In genomic region chr11:10409207-10409661, GRCh38 we compare ENCODE assay signal across 24 cellular contexts. TPM values are rescaled to one million over a fixed set of nuclear protein-coding genes. Genes with fewer than 3 reads are reported as not detected.
A peak's percentile ranks its signal among the peaks of the same experiment; 100 is the strongest.
DNase-seq lines count a peak whose midpoint lies in the region; ATAC-seq lines count a peak whose summit lies in the region.
"Had no signal": no experiment of that assay in that cellular context is flagged by ENCODE, and none has a peak within 500 bp of the region (broad histone marks: within the 10 kb centered on the region; RNA-seq: fewer than 3 reads in every experiment).

No MANE protein-coding gene starts in this region.

- H3K79me1 ChIP-seq in neuronal stem cell (ENCODE audit: low read depth, low read length) = no peaks in the 10 kb centered on the region

- H3K27me3 ChIP-seq in neuronal stem cell (ENCODE audit: control insufficient read depth in 3 of 3, insufficient read depth in 3 of 3, low read depth in 1 of 3, low read length in 3 of 3) = no peaks in the 10 kb centered on the region
- H3K27me3 ChIP-seq: breast epithelium, dorsolateral prefrontal cortex, upper lobe of left lung had no signal

- H3K9me3 Mint-ChIP-seq in activated CD4-positive, alpha-beta T cell treated with anti-CD3 and anti-CD28 coated beads, Interleukin-2, amount 10 ng/mL, durations not matched to agents 7 days and 5 days = no peaks in the 10 kb centered on the region
- H3K9me3 Mint-ChIP-seq in activated T-helper 17 cell treated with anti-CD3 and anti-CD28 coated beads, Interleukin-2, amount 50 U/mL, for 72 hours = no peaks in the 10 kb centered on the region
- H3K9me3 Mint-ChIP-seq: activated naive CD8-positive, alpha-beta T cell treated with anti-CD3 and anti-CD28 coated beads, Interleukin-2, amount 50 U/mL, for 24 hours; activated T-cell treated with anti-CD3 and anti-CD28 coated beads, Interleukin-2, amount 50 U/mL, for 4 hours; CD4-positive, alpha-beta T cell; memory B cell; neural crest cell had no signal

- no peak overlapping the region for H2BK5ac ChIP-seq in neuronal stem cell (ENCODE audit: low read length)

- H3K18ac ChIP-seq in neuronal stem cell (ENCODE audit: low read length) = peak overlapping the region; percentile 7

- ATAC-seq in activated T-helper 17 cell treated with anti-CD3 and anti-CD28 coated beads, Interleukin-2, amount 50 U/mL, for 72 hours (replicated peaks) = no peak
- ATAC-seq in HG03159 (IDR thresholded peaks at IDR 0.05; ENCODE audit: unreplicated experiment) = no peak
- ATAC-seq: activated naive CD8-positive, alpha-beta T cell treated with anti-CD3 and anti-CD28 coated beads, Interleukin-2, amount 50 U/mL, for 24 hours; activated T-cell treated with anti-CD3 and anti-CD28 coated beads, Interleukin-2, amount 50 U/mL, for 4 hours; stimulated activated naive CD8-positive, alpha-beta T cell treated with anti-CD3 and anti-CD28 coated beads, Interleukin-15, Interleukin-2, amounts not matched to agents 100 U/mL and 50 U/mL, for 24 hours had no signal

- H2AK5ac ChIP-seq in neuronal stem cell (ENCODE audit: low read depth, low read length) = no peak overlapping the region

- H3K4me1 ChIP-seq in neuronal stem cell (ENCODE audit: control insufficient read depth in 2 of 2, insufficient read depth in 1 of 2, low read depth in 1 of 2, low read length in 2 of 2) = no peaks in the 10 kb centered on the region
- H3K4me1 ChIP-seq: breast epithelium had no signal

- H3K14ac ChIP-seq in neuronal stem cell (ENCODE audit: low read length) = no peak overlapping the region

- no peak for DNase-seq in activated CD4-positive, alpha-beta T cell treated with anti-CD3 and anti-CD28 coated beads, Interleukin-2, amount 10 ng/mL, durations not matched to agents 7 days and 5 days
- no peak for DNase-seq in activated CD4-positive, alpha-beta T cell treated with anti-CD3 and anti-CD28 coated beads, Interleukin-2, amount 50 U/mL, for 4 hours
- DNase-seq in HT1080 (ENCODE audit: low read depth) (peak; percentile 43), neuronal stem cell (ENCODE audit: low spot score) (no peak), KG1 (lab: John Stamatoyannopoulos, UW) (no peak), GM19238 (ENCODE audit: insufficient read length, low spot score) (no peak)
- DNase-seq: activated naive CD8-positive, alpha-beta T cell treated with anti-CD3 and anti-CD28 coated beads, Interleukin-2, amount 50 U/mL, for 24 hours; activated T-cell treated with anti-CD3 and anti-CD28 coated beads, Interleukin-2, amount 50 U/mL, for 4 hours; CD4-positive, alpha-beta T cell; dorsolateral prefrontal cortex; head of caudate nucleus; MM.1S; NCI-H187; NCI-H345; NK-92 treated with Interleukin-12 subunit alpha and Interleukin-12 subunit beta, amount 100 ng/mL, for 24 hours; stimulated activated CD4-positive, alpha-beta T cell treated with anti-CD3 and anti-CD28 coated beads, Interleukin-15, amount 100 ng/mL, for 24 hours; stimulated activated naive CD8-positive, alpha-beta T cell treated with anti-CD3 and anti-CD28 coated beads, Interleukin-15, Interleukin-2, amounts not matched to agents 100 U/mL and 50 U/mL, for 24 hours; upper lobe of left lung had no signal

- H3K4me3 Mint-ChIP-seq in activated CD4-positive, alpha-beta T cell treated with anti-CD3 and anti-CD28 coated beads, Interleukin-2, amount 10 ng/mL, durations not matched to agents 7 days and 5 days = no peak overlapping the region
- no peak overlapping the region for H3K4me3 Mint-ChIP-seq in activated T-helper 17 cell treated with anti-CD3 and anti-CD28 coated beads, Interleukin-2, amount 50 U/mL, for 72 hours
- H3K4me3 Mint-ChIP-seq: activated naive CD8-positive, alpha-beta T cell treated with anti-CD3 and anti-CD28 coated beads, Interleukin-2, amount 50 U/mL, for 24 hours; activated T-cell treated with anti-CD3 and anti-CD28 coated beads, Interleukin-2, amount 50 U/mL, for 4 hours; CD4-positive, alpha-beta T cell; memory B cell; neural crest cell had no signal

- no peak overlapping the region for H2BK15ac ChIP-seq in neuronal stem cell (ENCODE audit: low read length)

- no peak overlapping the region for H3K4me3 ChIP-seq in neuronal stem cell (ENCODE audit: low read length in 2 of 2)
- H3K4me3 ChIP-seq: breast epithelium, dorsolateral prefrontal cortex, upper lobe of left lung had no signal

- no peak overlapping the region for H2BK12ac ChIP-seq in neuronal stem cell (ENCODE audit: low read length)

- no peak overlapping the region for H2BK120ac ChIP-seq in neuronal stem cell (ENCODE audit: low read depth, low read length)

- H2AFZ ChIP-seq in neuronal stem cell (ENCODE audit: low read length) = no peak overlapping the region

- no CpG with 5 or more reads among the region's 3 CpGs for WGBS in neuronal stem cell (ENCODE audit: extremely low coverage in 2 of 2, insufficient read length in 2 of 2, insufficient replicate concordance in 1 of 2), 2 donors

- H3K27ac Mint-ChIP-seq in activated CD4-positive, alpha-beta T cell treated with anti-CD3 and anti-CD28 coated beads, Interleukin-2, amount 10 ng/mL, durations not matched to agents 7 days and 5 days = peak overlapping the region; percentile 81
- peak overlapping the region; percentile 74 for H3K27ac Mint-ChIP-seq in activated T-helper 17 cell treated with anti-CD3 and anti-CD28 coated beads, Interleukin-2, amount 50 U/mL, for 72 hours
- H3K27ac Mint-ChIP-seq: activated naive CD8-positive, alpha-beta T cell treated with anti-CD3 and anti-CD28 coated beads, Interleukin-2, amount 50 U/mL, for 24 hours; CD4-positive, alpha-beta T cell; memory B cell had no signal

- H3K23ac ChIP-seq in neuronal stem cell (ENCODE audit: low read depth, low read length, poor library complexity) = no peak overlapping the region

- no peak overlapping the region for H3K9ac ChIP-seq in neuronal stem cell (ENCODE audit: low read depth, low read length, poor library complexity)

- no peaks in the 10 kb centered on the region for H3K36me3 Mint-ChIP-seq in activated CD4-positive, alpha-beta T cell treated with anti-CD3 and anti-CD28 coated beads, Interleukin-2, amount 10 ng/mL, durations not matched to agents 7 days and 5 days (ENCODE audit: low read depth)
- H3K36me3 Mint-ChIP-seq in activated T-helper 17 cell treated with anti-CD3 and anti-CD28 coated beads, Interleukin-2, amount 50 U/mL, for 72 hours (ENCODE audit: low read depth) = no peaks in the 10 kb centered on the region
- H3K36me3 Mint-ChIP-seq: memory B cell had no signal

- no peak overlapping the region for H3K4ac ChIP-seq in neuronal stem cell (ENCODE audit: low read length)

- CTCF ChIA-PET in activated CD4-positive, alpha-beta T cell treated with anti-CD3 and anti-CD28 coated beads, Interleukin-2, amount 10 ng/mL, durations not matched to agents 7 days and 5 days (lab: Charles Lee) = interaction anchor here (0.8 to 1.6 kb wide), 4 partner anchors 18 to 321 kb away, joined by 3 to 4 read pairs (median 4); no protein-coding TSS in a partner anchor

- no peaks in the 10 kb centered on the region for H3K27me3 Mint-ChIP-seq in activated CD4-positive, alpha-beta T cell treated with anti-CD3 and anti-CD28 coated beads, Interleukin-2, amount 10 ng/mL, durations not matched to agents 7 days and 5 days
- H3K27me3 Mint-ChIP-seq in activated T-helper 17 cell treated with anti-CD3 and anti-CD28 coated beads, Interleukin-2, amount 50 U/mL, for 72 hours = no peaks in the 10 kb centered on the region
- H3K27me3 Mint-ChIP-seq: activated naive CD8-positive, alpha-beta T cell treated with anti-CD3 and anti-CD28 coated beads, Interleukin-2, amount 50 U/mL, for 24 hours; CD4-positive, alpha-beta T cell; memory B cell had no signal

- no peak overlapping the region for H3K27ac ChIP-seq in neuronal stem cell (replicated peaks; ENCODE audit: low read length)
- H3K27ac ChIP-seq: breast epithelium, dorsolateral prefrontal cortex, RWPE1 had no signal

- H3K4me2 ChIP-seq in neuronal stem cell (ENCODE audit: insufficient read depth, low read length, poor library complexity, severe bottlenecking) = no peak overlapping the region

- peaks cover 47% of the 10 kb centered on the region for H3K4me1 Mint-ChIP-seq in activated CD4-positive, alpha-beta T cell treated with anti-CD3 and anti-CD28 coated beads, Interleukin-2, amount 10 ng/mL, durations not matched to agents 7 days and 5 days
- H3K4me1 Mint-ChIP-seq in activated T-helper 17 cell treated with anti-CD3 and anti-CD28 coated beads, Interleukin-2, amount 50 U/mL, for 72 hours = peaks cover 24% of the 10 kb centered on the region

- no peak overlapping the region for H4K91ac ChIP-seq in neuronal stem cell (ENCODE audit: low read depth, low read length, poor library complexity)

- H3K36me3 ChIP-seq in neuronal stem cell (replicated peaks in 1 of 2; ENCODE audit: control insufficient read depth in 2 of 2, insufficient read depth in 2 of 2, low read length in 2 of 2) = no peaks in the 10 kb centered on the region
- H3K36me3 ChIP-seq: breast epithelium, upper lobe of left lung had no signal

- POLR2A ChIA-PET in activated CD4-positive, alpha-beta T cell treated with anti-CD3 and anti-CD28 coated beads, Interleukin-2, amount 10 ng/mL, durations not matched to agents 7 days and 5 days (lab: Charles Lee) = no interaction called here

- H4K8ac ChIP-seq in neuronal stem cell (ENCODE audit: low read depth, low read length) = no peak overlapping the region

- H3K9me3 ChIP-seq in neuronal stem cell (replicated peaks in 1 of 2; ENCODE audit: control insufficient read depth in 2 of 2, insufficient read depth in 1 of 2, low read depth in 1 of 2, low read length in 2 of 2) = no peaks in the 10 kb centered on the region
- H3K9me3 ChIP-seq: breast epithelium, upper lobe of left lung had no signal

RNA-seq across cellular contexts. Expression of gene AMPD3, which starts 45.8 kb away (rescaled TPM):
- 10 to 100 TPM; 20.3 to 20.8 TPM for total RNA-seq in activated CD4-positive, alpha-beta T cell treated with anti-CD3 and anti-CD28 coated beads, Interleukin-2, amount 10 ng/mL, durations not matched to agents 7 days and 5 days
- total RNA-seq in HT1080 (2014; rRNA removed; shearing (Covaris generic)) = 4.5 and 6.8 TPM in 2 replicates
- 8.6 and 9.7 TPM in 2 replicates for polyA plus RNA-seq in HT1080 (2015; cell fraction: cytosol; rRNA removed)
- 24.8 and 26.1 TPM in 2 replicates for polyA plus RNA-seq in HT1080 (2015; cell fraction: nucleus; rRNA removed)
- total RNA-seq in activated T-helper 17 cell treated with anti-CD3 and anti-CD28 coated beads, Interleukin-2, amount 50 U/mL, for 72 hours = 100 to 1,000 TPM in 1 of 2 donors, 10 to 100 TPM in 1; 30.6 to 179 TPM
- 0.99 TPM for polyA plus RNA-seq in neuronal stem cell (2013, experiment 1 of 2)
- 1.2 TPM for polyA plus RNA-seq in neuronal stem cell (2013, experiment 2 of 2)
